13 cellular contexts compared by ENCODE assay signal in genomic region chrX:13077168-13077567, GRCh38. TPM values are rescaled to one million over a fixed set of nuclear protein-coding genes. Genes with fewer than 3 reads are reported as not detected.
DNase-seq lines count a peak whose midpoint lies in the region; ATAC-seq and TF ChIP-seq lines count a peak whose summit lies in the region.
"Had no signal": no experiment of that assay in that cellular context is flagged by ENCODE, and none has a peak within 500 bp of the region (broad histone marks: within the 10 kb centered on the region; RNA-seq: fewer than 3 reads in every experiment).

No MANE protein-coding gene starts in this region.

- H3K4me1 ChIP-seq in CD8-positive, alpha-beta memory T cell (ENCODE audit: insufficient read depth, low read length) = peaks cover 83% of the 10 kb centered on the region
- H3K4me1 ChIP-seq in sigmoid colon = peaks cover 0 to 6% (median 2%) of the 10 kb centered on the region in 4 donors
- H3K4me1 ChIP-seq: parathyroid adenoma had no signal

- CTCF ChIA-PET in CD8-positive, alpha-beta memory T cell (lab: Charles Lee) = interaction anchor here (0.9 to 1.5 kb wide), 4 partner anchors 28 to 127 kb away, joined by 3 to 4 read pairs (median 4); no protein-coding TSS in a partner anchor
- CTCF ChIA-PET in activated naive CD4-positive, alpha-beta T cell treated with anti-CD3 and anti-CD28 coated beads, Interleukin-2, amount 10 ng/mL, durations not matched to agents 7 days and 5 days (lab: Charles Lee) = interaction anchor here (0.8 to 1.5 kb wide), 4 partner anchors 13 to 130 kb away, joined by 3 to 5 read pairs (median 3); no protein-coding TSS in a partner anchor

- H3K36me3 ChIP-seq in CD8-positive, alpha-beta memory T cell (ENCODE audit: insufficient read depth, low read length) = no peaks in the 10 kb centered on the region
- no peaks in the 10 kb centered on the region for H3K36me3 ChIP-seq in sigmoid colon

- H3K4me3 ChIP-seq in CD8-positive, alpha-beta memory T cell (ENCODE audit: low read length) = no peak overlapping the region
- H3K4me3 ChIP-seq in sigmoid colon = no peak overlapping the region

- no peaks in the 10 kb centered on the region for H3K9me3 Mint-ChIP-seq in CD8-positive, alpha-beta memory T cell
- no peaks in the 10 kb centered on the region for H3K9me3 Mint-ChIP-seq in activated naive CD4-positive, alpha-beta T cell treated with anti-CD3 and anti-CD28 coated beads, Interleukin-2, amount 10 ng/mL, durations not matched to agents 7 days and 5 days
- peaks cover 0 to 7% (median 0%) of the 10 kb centered on the region in 7 donors for H3K9me3 Mint-ChIP-seq in naive B cell

- no peak for TF ChIP-seq CTCF in sigmoid colon (IDR thresholded peaks at IDR 0.05)

- WGBS in sigmoid colon, 2 donors = 24 to 47% methylated on average over 2 of the region's 2 CpGs

- no peaks in the 10 kb centered on the region for H3K27me3 ChIP-seq in CD8-positive, alpha-beta memory T cell (ENCODE audit: insufficient read depth, low read length, poor library complexity, severe bottlenecking)
- no peaks in the 10 kb centered on the region for H3K27me3 ChIP-seq in sigmoid colon

- TF ChIP-seq POLR2A in sigmoid colon (IDR thresholded peaks at IDR 0.05) = no peak

- peaks cover 0 to 25% of the 10 kb centered on the region in 2 donors for H3K27me3 Mint-ChIP-seq in CD8-positive, alpha-beta memory T cell
- no peaks in the 10 kb centered on the region for H3K27me3 Mint-ChIP-seq in activated naive CD4-positive, alpha-beta T cell treated with anti-CD3 and anti-CD28 coated beads, Interleukin-2, amount 10 ng/mL, durations not matched to agents 7 days and 5 days
- no peaks in the 10 kb centered on the region for H3K27me3 Mint-ChIP-seq in naive B cell

- H3K27ac ChIP-seq in CD8-positive, alpha-beta memory T cell (ENCODE audit: low read depth, low read length) = no peak overlapping the region
- peak overlapping the region in 2 of 4 donors; percentile 41 to 76 for H3K27ac ChIP-seq in sigmoid colon
- H3K27ac ChIP-seq: parathyroid adenoma had no signal

- DNase-seq in CD8-positive, alpha-beta memory T cell = peak in 1 of 5 donors; percentile 51
- DNase-seq in NOMO-1 (lab: John Stamatoyannopoulos, UW; ENCODE audit: unreplicated experiment in 2 of 2) (peak; percentile 75 to 80), naive B cell (no peak), NCI-H1092 (lab: John Stamatoyannopoulos, UW) (no peak), sigmoid colon (no peak)
- peak; percentile 38 for DNase-seq in activated naive CD4-positive, alpha-beta T cell treated with anti-CD3 and anti-CD28 coated beads, Interleukin-2, amount 10 ng/mL, durations not matched to agents 7 days and 5 days
- DNase-seq: amygdala, head of caudate nucleus, SHP77 treated with DMSO at 0.1 percent for 48 hours had no signal

- peaks cover 61 to 81% (median 78%) of the 10 kb centered on the region in 3 donors for H3K4me1 Mint-ChIP-seq in CD8-positive, alpha-beta memory T cell
- peaks cover 78% of the 10 kb centered on the region for H3K4me1 Mint-ChIP-seq in activated naive CD4-positive, alpha-beta T cell treated with anti-CD3 and anti-CD28 coated beads, Interleukin-2, amount 10 ng/mL, durations not matched to agents 7 days and 5 days
- H3K4me1 Mint-ChIP-seq in naive B cell = peaks cover 50 to 88% (median 56%) of the 10 kb centered on the region in 3 donors

- H3K27ac Mint-ChIP-seq in CD8-positive, alpha-beta memory T cell = peak overlapping the region; percentile 57 to 91 (median 78)
- peak overlapping the region; percentile 85 for H3K27ac Mint-ChIP-seq in activated naive CD4-positive, alpha-beta T cell treated with anti-CD3 and anti-CD28 coated beads, Interleukin-2, amount 10 ng/mL, durations not matched to agents 7 days and 5 days
- H3K27ac Mint-ChIP-seq in naive B cell = peak overlapping the region; percentile 61 to 92 (median 83)

- H3K36me3 Mint-ChIP-seq in CD8-positive, alpha-beta memory T cell = peaks cover 0 to 5% (median 2%) of the 10 kb centered on the region in 3 donors
- H3K36me3 Mint-ChIP-seq in activated naive CD4-positive, alpha-beta T cell treated with anti-CD3 and anti-CD28 coated beads, Interleukin-2, amount 10 ng/mL, durations not matched to agents 7 days and 5 days = peaks cover 4% of the 10 kb centered on the region
- H3K36me3 Mint-ChIP-seq in naive B cell = peaks cover 0 to 3% of the 10 kb centered on the region in 2 donors

- no peak for ATAC-seq in naive B cell (ENCODE audit: low read depth in 2 of 2)
- ATAC-seq in GM18861 (IDR thresholded peaks at IDR 0.05; ENCODE audit: unreplicated experiment) = no peak
- no peak for ATAC-seq in GM18498 (IDR thresholded peaks at IDR 0.05; ENCODE audit: unreplicated experiment)

- POLR2A ChIA-PET in CD8-positive, alpha-beta memory T cell (lab: Charles Lee) = interaction anchor here (0.9 to 1.0 kb wide), 4 partner anchors 8 to 101 kb away, joined by 3 to 10 read pairs (median 4); no protein-coding TSS in a partner anchor

- peak overlapping the region in 3 of 7 donors; percentile 17 to 67 (median 19) for H3K4me3 Mint-ChIP-seq in CD8-positive, alpha-beta memory T cell
- H3K4me3 Mint-ChIP-seq in activated naive CD4-positive, alpha-beta T cell treated with anti-CD3 and anti-CD28 coated beads, Interleukin-2, amount 10 ng/mL, durations not matched to agents 7 days and 5 days = no peak overlapping the region
- peak overlapping the region in 5 of 8 donors; percentile 14 to 66 (median 42) for H3K4me3 Mint-ChIP-seq in naive B cell

- no peak for TF ChIP-seq EP300 in sigmoid colon (IDR thresholded peaks at IDR 0.05)

- intact Hi-C loops in sigmoid colon (cut with DNase I) = no loop called here

- no peaks in the 10 kb centered on the region for H3K9me3 ChIP-seq in CD8-positive, alpha-beta memory T cell (ENCODE audit: low read length)
- H3K9me3 ChIP-seq in sigmoid colon = no peaks in the 10 kb centered on the region

RNA-seq across cellular contexts. Expression of gene FAM9C, which starts 32.7 kb away (rescaled TPM):
- total RNA-seq in CD8-positive, alpha-beta memory T cell = not detected
- not detected for polyA plus RNA-seq in CD8-positive, alpha-beta memory T cell
- polyA plus RNA-seq in naive B cell (ENCODE audit: low read depth in 6 of 6) = not detected
- total RNA-seq in sigmoid colon = not detected
- polyA plus RNA-seq in sigmoid colon = under 1 TPM in 1 of 3 donors, not detected in 2; 0.17 TPM
- total RNA-seq: H1 had no signal
- polyA plus RNA-seq: H1 had no signal

Comparison
In these comparisons a context has a peak if more than half of its experiments do, and no peak if none do; other contexts are left out.
1. DNase-seq: peak in NOMO-1 (2 of 2) and activated naive CD4-positive, alpha-beta T cell treated with anti-CD3 and anti-CD28 coated beads, Interleukin-2, amount 10 ng/mL, durations not matched to agents 7 days and 5 days (single experiment); none in naive B cell (single experiment), NCI-H1092 (single experiment) and sigmoid colon (single experiment).
2. Peak in every context shown above with its lines, with median percentiles within 50 percentile points of each other: H3K27ac Mint-ChIP-seq.